In genomic region chr2:52877703-52878102, GRCh38 we compare ENCODE assay signal across 31 cellular contexts.
"Had no signal": no experiment of that assay in that cellular context is flagged by ENCODE, and none has a peak within 500 bp of the region (broad histone marks: within the 10 kb centered on the region; RNA-seq: fewer than 3 reads in every experiment).

No MANE protein-coding gene starts in this region.

- FAIRE-seq: colon, keratinocyte had no signal

- ATAC-seq: activated naive CD8-positive, alpha-beta T cell treated with anti-CD3 and anti-CD28 coated beads, Interleukin-2, amount 50 U/mL, for 24 hours; activated T-cell treated with anti-CD3 and anti-CD28 coated beads, Interleukin-2, amount 50 U/mL, for 4 hours; activated T-helper 17 cell treated with anti-CD3 and anti-CD28 coated beads, Interleukin-2, amount 50 U/mL, for 72 hours; left cardiac atrium; naive thymus-derived CD4-positive, alpha-beta T cell; psoas muscle; stimulated activated memory B cell treated with anti-CD40 and anti-IgM and Interleukin-4, amounts not matched to agents 10 μg/mL and 1 μg/mL and 100 μg/mL, for 72 hours; T-helper 17 cell; WTC11 had no signal

- H3K27ac Mint-ChIP-seq: activated CD4-positive, alpha-beta memory T cell treated with anti-CD3 and anti-CD28 coated beads, Interleukin-2, amount 10 ng/mL, durations not matched to agents 7 days and 5 days; activated CD4-positive, alpha-beta T cell treated with anti-CD3 and anti-CD28 coated beads, Interleukin-2, amount 10 ng/mL, durations not matched to agents 7 days and 5 days; activated naive CD4-positive, alpha-beta T cell treated with anti-CD3 and anti-CD28 coated beads, Interleukin-2, amount 50 U/mL, for 24 hours; activated naive CD8-positive, alpha-beta T cell treated with anti-CD3 and anti-CD28 coated beads, Interleukin-2, amount 50 U/mL, for 24 hours; activated T-helper 17 cell treated with anti-CD3 and anti-CD28 coated beads, Interleukin-2, amount 50 U/mL, for 72 hours; naive thymus-derived CD4-positive, alpha-beta T cell; stimulated activated memory B cell treated with anti-CD40 and anti-IgM and Interleukin-4, amounts not matched to agents 10 μg/mL and 1 μg/mL and 100 μg/mL, for 72 hours; T-helper 17 cell; WTC11 had no signal

- H3K27ac ChIP-seq: esophagus muscularis mucosa, ovary, psoas muscle, stomach, tibial artery had no signal

- DNase-seq: activated CD4-positive, alpha-beta memory T cell treated with anti-CD3 and anti-CD28 coated beads, Interleukin-2, amount 10 ng/mL, durations not matched to agents 7 days and 5 days; activated CD4-positive, alpha-beta T cell treated with anti-CD3 and anti-CD28 coated beads for 1 hour; activated CD4-positive, alpha-beta T cell treated with anti-CD3 and anti-CD28 coated beads, Interleukin-2, amount 10 ng/mL, durations not matched to agents 7 days and 5 days; activated CD8-positive, alpha-beta memory T cell treated with anti-CD3 and anti-CD28 coated beads, Interleukin-2, amount 50 U/mL, for 48 hours; activated gamma-delta T cell treated with Interleukin-2 at 50 U/mL for 16 hours; activated naive CD8-positive, alpha-beta T cell treated with anti-CD3 and anti-CD28 coated beads, Interleukin-2, amount 50 U/mL, for 24 hours; activated T-cell treated with anti-CD3 and anti-CD28 coated beads, Interleukin-2, amount 50 U/mL, for 4 hours; amygdala; dermis blood vessel endothelial cell; effector CD4-positive, alpha-beta T cell; foreskin melanocyte; left cardiac atrium; midbrain; naive thymus-derived CD4-positive, alpha-beta T cell; ovary; psoas muscle; stimulated activated CD4-positive, alpha-beta T cell treated with anti-CD3 and anti-CD28 coated beads, Interleukin-1b, Interleukin-23, amount 100 ng/mL, for 48 hours; stimulated activated CD4-positive, alpha-beta T cell treated with anti-CD3 and anti-CD28 coated beads, Interleukin-4, amount 100 ng/mL, for 4 hours; stimulated activated CD8-positive, alpha-beta memory T cell treated with anti-CD3 and anti-CD28 coated beads, Interleukin-4, amount 100 ng/mL, for 48 hours; stomach; T-helper 17 cell; T1000; tibial artery had no signal

- H3K4me1 Mint-ChIP-seq: activated CD4-positive, alpha-beta memory T cell treated with anti-CD3 and anti-CD28 coated beads, Interleukin-2, amount 10 ng/mL, durations not matched to agents 7 days and 5 days; activated CD4-positive, alpha-beta T cell treated with anti-CD3 and anti-CD28 coated beads, Interleukin-2, amount 10 ng/mL, durations not matched to agents 7 days and 5 days; activated naive CD4-positive, alpha-beta T cell treated with anti-CD3 and anti-CD28 coated beads, Interleukin-2, amount 50 U/mL, for 24 hours; activated naive CD8-positive, alpha-beta T cell treated with anti-CD3 and anti-CD28 coated beads, Interleukin-2, amount 50 U/mL, for 24 hours; activated T-helper 17 cell treated with anti-CD3 and anti-CD28 coated beads, Interleukin-2, amount 50 U/mL, for 72 hours; naive thymus-derived CD4-positive, alpha-beta T cell; stimulated activated memory B cell treated with anti-CD40 and anti-IgM and Interleukin-4, amounts not matched to agents 10 μg/mL and 1 μg/mL and 100 μg/mL, for 72 hours; WTC11 had no signal

- H3K36me3 Mint-ChIP-seq: activated naive CD4-positive, alpha-beta T cell treated with anti-CD3 and anti-CD28 coated beads, Interleukin-2, amount 50 U/mL, for 24 hours; naive thymus-derived CD4-positive, alpha-beta T cell; stimulated activated memory B cell treated with anti-CD40 and anti-IgM and Interleukin-4, amounts not matched to agents 10 μg/mL and 1 μg/mL and 100 μg/mL, for 72 hours; WTC11 had no signal

- H3K36me3 ChIP-seq: esophagus muscularis mucosa, ovary, stomach, tibial artery had no signal

- H3K9me3 Mint-ChIP-seq: activated CD4-positive, alpha-beta memory T cell treated with anti-CD3 and anti-CD28 coated beads, Interleukin-2, amount 10 ng/mL, durations not matched to agents 7 days and 5 days; activated CD4-positive, alpha-beta T cell treated with anti-CD3 and anti-CD28 coated beads, Interleukin-2, amount 10 ng/mL, durations not matched to agents 7 days and 5 days; activated naive CD4-positive, alpha-beta T cell treated with anti-CD3 and anti-CD28 coated beads, Interleukin-2, amount 50 U/mL, for 24 hours; activated naive CD8-positive, alpha-beta T cell treated with anti-CD3 and anti-CD28 coated beads, Interleukin-2, amount 50 U/mL, for 24 hours; activated T-cell treated with anti-CD3 and anti-CD28 coated beads, Interleukin-2, amount 50 U/mL, for 4 hours; activated T-helper 17 cell treated with anti-CD3 and anti-CD28 coated beads, Interleukin-2, amount 50 U/mL, for 72 hours; stimulated activated memory B cell treated with anti-CD40 and anti-IgM and Interleukin-4, amounts not matched to agents 10 μg/mL and 1 μg/mL and 100 μg/mL, for 72 hours; WTC11 had no signal

- H3K27me3 Mint-ChIP-seq: activated CD4-positive, alpha-beta memory T cell treated with anti-CD3 and anti-CD28 coated beads, Interleukin-2, amount 10 ng/mL, durations not matched to agents 7 days and 5 days; activated CD4-positive, alpha-beta T cell treated with anti-CD3 and anti-CD28 coated beads, Interleukin-2, amount 10 ng/mL, durations not matched to agents 7 days and 5 days; activated naive CD4-positive, alpha-beta T cell treated with anti-CD3 and anti-CD28 coated beads, Interleukin-2, amount 50 U/mL, for 24 hours; activated naive CD8-positive, alpha-beta T cell treated with anti-CD3 and anti-CD28 coated beads, Interleukin-2, amount 50 U/mL, for 24 hours; activated T-helper 17 cell treated with anti-CD3 and anti-CD28 coated beads, Interleukin-2, amount 50 U/mL, for 72 hours; naive thymus-derived CD4-positive, alpha-beta T cell; stimulated activated memory B cell treated with anti-CD40 and anti-IgM and Interleukin-4, amounts not matched to agents 10 μg/mL and 1 μg/mL and 100 μg/mL, for 72 hours; T-helper 17 cell had no signal

- H3K27me3 ChIP-seq: esophagus muscularis mucosa, ovary, stomach, tibial artery had no signal

- H3K4me2 ChIP-seq: smooth muscle cell had no signal

- H3K4me3 Mint-ChIP-seq: activated CD4-positive, alpha-beta memory T cell treated with anti-CD3 and anti-CD28 coated beads, Interleukin-2, amount 10 ng/mL, durations not matched to agents 7 days and 5 days; activated CD4-positive, alpha-beta T cell treated with anti-CD3 and anti-CD28 coated beads, Interleukin-2, amount 10 ng/mL, durations not matched to agents 7 days and 5 days; activated naive CD4-positive, alpha-beta T cell treated with anti-CD3 and anti-CD28 coated beads, Interleukin-2, amount 50 U/mL, for 24 hours; activated naive CD8-positive, alpha-beta T cell treated with anti-CD3 and anti-CD28 coated beads, Interleukin-2, amount 50 U/mL, for 24 hours; activated T-cell treated with anti-CD3 and anti-CD28 coated beads, Interleukin-2, amount 50 U/mL, for 4 hours; activated T-helper 17 cell treated with anti-CD3 and anti-CD28 coated beads, Interleukin-2, amount 50 U/mL, for 72 hours; naive thymus-derived CD4-positive, alpha-beta T cell; stimulated activated memory B cell treated with anti-CD40 and anti-IgM and Interleukin-4, amounts not matched to agents 10 μg/mL and 1 μg/mL and 100 μg/mL, for 72 hours; T-helper 17 cell; WTC11 had no signal

- H3K9me3 ChIP-seq: esophagus muscularis mucosa, ovary, psoas muscle, stomach, tibial artery had no signal

- H3K4me1 ChIP-seq: psoas muscle, stomach, tibial artery had no signal

- H3K4me3 ChIP-seq: esophagus muscularis mucosa, ovary, psoas muscle, smooth muscle cell, stomach, tibial artery had no signal
